Comparison of ENCODE assay signal across 1 cellular context in the genomic region with DNA sequence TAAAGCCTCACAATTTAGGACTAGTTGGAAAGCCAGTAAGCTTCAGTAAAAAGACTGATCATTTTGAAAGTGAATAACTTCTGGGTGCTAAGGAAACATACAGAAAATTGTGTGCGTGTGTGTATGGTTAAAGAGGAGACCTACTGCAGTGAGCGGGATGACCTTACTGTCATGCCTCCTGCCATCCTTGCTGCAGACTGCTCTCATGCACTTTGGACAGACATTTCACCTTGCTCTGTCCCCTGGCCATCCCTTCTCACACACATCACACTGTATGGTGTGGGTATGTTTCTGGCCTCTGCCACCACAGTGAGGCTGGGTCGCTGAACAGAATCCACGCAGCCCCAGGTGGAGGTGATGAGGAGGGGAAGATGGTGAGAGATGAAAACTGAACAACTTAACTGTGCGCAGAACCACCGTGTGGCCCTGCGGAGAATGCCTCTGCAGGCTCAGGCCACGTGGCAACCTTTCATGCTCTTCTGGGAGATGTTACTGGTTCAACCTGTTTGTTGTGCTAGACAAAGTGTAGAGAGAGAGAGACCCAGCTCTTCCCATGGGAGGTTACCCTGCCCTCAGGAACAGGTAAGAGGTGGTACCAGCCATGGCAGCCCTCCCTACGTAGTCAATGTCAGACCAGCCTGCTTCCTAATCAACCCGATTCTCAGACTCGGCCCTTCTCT.
TF ChIP-seq lines count a peak whose summit lies in the region.

No MANE protein-coding gene starts in this region.

TF ChIP-seq in SK-N-SH, 30 proteins besides CTCF, POLR2A, EP300 and RAD21:
- no peak for TF ChIP-seq TCF12 (IDR thresholded peaks at IDR 0.05)
- TF ChIP-seq, protein P1, sequence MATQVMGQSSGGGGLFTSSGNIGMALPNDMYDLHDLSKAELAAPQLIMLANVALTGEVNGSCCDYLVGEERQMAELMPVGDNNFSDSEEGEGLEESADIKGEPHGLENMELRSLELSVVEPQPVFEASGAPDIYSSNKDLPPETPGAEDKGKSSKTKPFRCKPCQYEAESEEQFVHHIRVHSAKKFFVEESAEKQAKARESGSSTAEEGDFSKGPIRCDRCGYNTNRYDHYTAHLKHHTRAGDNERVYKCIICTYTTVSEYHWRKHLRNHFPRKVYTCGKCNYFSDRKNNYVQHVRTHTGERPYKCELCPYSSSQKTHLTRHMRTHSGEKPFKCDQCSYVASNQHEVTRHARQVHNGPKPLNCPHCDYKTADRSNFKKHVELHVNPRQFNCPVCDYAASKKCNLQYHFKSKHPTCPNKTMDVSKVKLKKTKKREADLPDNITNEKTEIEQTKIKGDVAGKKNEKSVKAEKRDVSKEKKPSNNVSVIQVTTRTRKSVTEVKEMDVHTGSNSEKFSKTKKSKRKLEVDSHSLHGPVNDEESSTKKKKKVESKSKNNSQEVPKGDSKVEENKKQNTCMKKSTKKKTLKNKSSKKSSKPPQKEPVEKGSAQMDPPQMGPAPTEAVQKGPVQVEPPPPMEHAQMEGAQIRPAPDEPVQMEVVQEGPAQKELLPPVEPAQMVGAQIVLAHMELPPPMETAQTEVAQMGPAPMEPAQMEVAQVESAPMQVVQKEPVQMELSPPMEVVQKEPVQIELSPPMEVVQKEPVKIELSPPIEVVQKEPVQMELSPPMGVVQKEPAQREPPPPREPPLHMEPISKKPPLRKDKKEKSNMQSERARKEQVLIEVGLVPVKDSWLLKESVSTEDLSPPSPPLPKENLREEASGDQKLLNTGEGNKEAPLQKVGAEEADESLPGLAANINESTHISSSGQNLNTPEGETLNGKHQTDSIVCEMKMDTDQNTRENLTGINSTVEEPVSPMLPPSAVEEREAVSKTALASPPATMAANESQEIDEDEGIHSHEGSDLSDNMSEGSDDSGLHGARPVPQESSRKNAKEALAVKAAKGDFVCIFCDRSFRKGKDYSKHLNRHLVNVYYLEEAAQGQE (IDR thresholded peaks at IDR 0.05; ENCODE audit: low read depth, low read length) = no peak
- no peak for TF ChIP-seq FOSL2 (IDR thresholded peaks at IDR 0.05; ENCODE audit: borderline replicate concordance, low read depth)
- no peak for TF ChIP-seq RCOR1 (IDR thresholded peaks at IDR 0.05; ENCODE audit: low read length)
- TF ChIP-seq, protein P2, sequence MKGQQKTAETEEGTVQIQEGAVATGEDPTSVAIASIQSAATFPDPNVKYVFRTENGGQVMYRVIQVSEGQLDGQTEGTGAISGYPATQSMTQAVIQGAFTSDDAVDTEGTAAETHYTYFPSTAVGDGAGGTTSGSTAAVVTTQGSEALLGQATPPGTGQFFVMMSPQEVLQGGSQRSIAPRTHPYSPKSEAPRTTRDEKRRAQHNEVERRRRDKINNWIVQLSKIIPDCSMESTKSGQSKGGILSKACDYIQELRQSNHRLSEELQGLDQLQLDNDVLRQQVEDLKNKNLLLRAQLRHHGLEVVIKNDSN (IDR thresholded peaks at IDR 0.05; ENCODE audit: borderline replicate concordance, low read depth) = no peak
- no peak for TF ChIP-seq EZH2phosphoT487 (IDR thresholded peaks at IDR 0.05; ENCODE audit: borderline replicate concordance, low read depth)
- TF ChIP-seq TAF1 (IDR thresholded peaks at IDR 0.05; ENCODE audit: borderline replicate concordance, low read depth, low read length) = no peak
- TF ChIP-seq, protein P3, sequence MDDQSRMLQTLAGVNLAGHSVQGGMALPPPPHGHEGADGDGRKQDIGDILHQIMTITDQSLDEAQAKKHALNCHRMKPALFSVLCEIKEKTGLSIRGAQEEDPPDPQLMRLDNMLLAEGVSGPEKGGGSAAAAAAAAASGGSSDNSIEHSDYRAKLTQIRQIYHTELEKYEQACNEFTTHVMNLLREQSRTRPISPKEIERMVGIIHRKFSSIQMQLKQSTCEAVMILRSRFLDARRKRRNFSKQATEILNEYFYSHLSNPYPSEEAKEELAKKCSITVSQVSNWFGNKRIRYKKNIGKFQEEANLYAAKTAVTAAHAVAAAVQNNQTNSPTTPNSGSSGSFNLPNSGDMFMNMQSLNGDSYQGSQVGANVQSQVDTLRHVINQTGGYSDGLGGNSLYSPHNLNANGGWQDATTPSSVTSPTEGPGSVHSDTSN (IDR thresholded peaks at IDR 0.05) = no peak
- no peak for TF ChIP-seq ELF1 (IDR thresholded peaks at IDR 0.05)
- no peak for TF ChIP-seq SMC3 (IDR thresholded peaks at IDR 0.05; ENCODE audit: low read depth, low read length)
- TF ChIP-seq, protein P4, sequence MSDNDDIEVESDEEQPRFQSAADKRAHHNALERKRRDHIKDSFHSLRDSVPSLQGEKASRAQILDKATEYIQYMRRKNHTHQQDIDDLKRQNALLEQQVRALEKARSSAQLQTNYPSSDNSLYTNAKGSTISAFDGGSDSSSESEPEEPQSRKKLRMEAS (IDR thresholded peaks at IDR 0.05; ENCODE audit: low read depth) = no peak
- no peak for TF ChIP-seq GABPA (IDR thresholded peaks at IDR 0.05; ENCODE audit: low read depth)
- TF ChIP-seq MXI1 (IDR thresholded peaks at IDR 0.05; ENCODE audit: low read depth, low read length) = no peak
